Comparison of ENCODE assay signal across 1 cellular context in the genomic region with DNA sequence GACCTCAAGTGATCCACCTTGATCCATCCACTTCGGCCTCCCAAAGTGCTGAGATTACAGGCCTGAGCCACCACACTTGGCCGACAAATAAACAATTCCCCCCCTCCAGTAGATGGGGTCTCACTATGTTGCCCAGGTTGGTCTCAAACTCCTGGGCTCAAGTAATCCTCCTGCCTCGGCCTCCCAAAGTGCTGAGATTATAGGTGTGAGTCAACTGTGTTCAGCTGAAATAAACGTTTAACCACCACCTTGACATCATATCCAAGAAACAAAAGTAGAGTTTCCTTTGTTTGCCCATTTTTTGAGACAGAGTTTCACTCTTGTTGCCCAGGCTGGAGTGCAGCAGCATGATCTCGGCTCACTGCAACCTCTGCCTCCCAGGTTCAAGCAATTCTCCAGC.
TF ChIP-seq lines count a peak whose summit lies in the region.

No MANE protein-coding gene starts in this region.

TF ChIP-seq in HepG2, 621 proteins besides CTCF, POLR2A, EP300 and RAD21:
- TF ChIP-seq ZNF547 (CRISPR knock-in tag; IDR thresholded peaks at IDR 0.05) (0 out of 2 replicates have a peak, but pooled peaks have one; percentile 1), ZMYM3 (CRISPR knock-in tag; IDR thresholded peaks at IDR 0.05) (0 out of 2 replicates have a peak, but pooled peaks have one; percentile 17), ZNF121 (CRISPR knock-in tag; IDR thresholded peaks at IDR 0.05) (peak; percentile 90)
- TF ChIP-seq, protein P1, sequence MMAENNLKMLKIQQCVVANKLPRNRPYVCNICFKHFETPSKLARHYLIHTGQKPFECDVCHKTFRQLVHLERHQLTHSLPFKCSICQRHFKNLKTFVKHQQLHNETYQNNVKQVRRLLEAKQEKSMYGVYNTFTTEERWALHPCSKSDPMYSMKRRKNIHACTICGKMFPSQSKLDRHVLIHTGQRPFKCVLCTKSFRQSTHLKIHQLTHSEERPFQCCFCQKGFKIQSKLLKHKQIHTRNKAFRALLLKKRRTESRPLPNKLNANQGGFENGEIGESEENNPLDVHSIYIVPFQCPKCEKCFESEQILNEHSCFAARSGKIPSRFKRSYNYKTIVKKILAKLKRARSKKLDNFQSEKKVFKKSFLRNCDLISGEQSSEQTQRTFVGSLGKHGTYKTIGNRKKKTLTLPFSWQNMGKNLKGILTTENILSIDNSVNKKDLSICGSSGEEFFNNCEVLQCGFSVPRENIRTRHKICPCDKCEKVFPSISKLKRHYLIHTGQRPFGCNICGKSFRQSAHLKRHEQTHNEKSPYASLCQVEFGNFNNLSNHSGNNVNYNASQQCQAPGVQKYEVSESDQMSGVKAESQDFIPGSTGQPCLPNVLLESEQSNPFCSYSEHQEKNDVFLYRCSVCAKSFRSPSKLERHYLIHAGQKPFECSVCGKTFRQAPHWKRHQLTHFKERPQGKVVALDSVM (CRISPR knock-in tag; IDR thresholded peaks at IDR 0.05) = peak; percentile 42; the same call in 1 of the 2 replicates
